ENCODE assay signal across 18 cellular contexts in genomic region chr12:57196439-57196838, GRCh38. TPM values are rescaled to one million over a fixed set of nuclear protein-coding genes. Genes with fewer than 3 reads are reported as not detected.
A peak's percentile ranks its signal among the peaks of the same experiment; 100 is the strongest.
DNase-seq lines count a peak whose midpoint lies in the region; ATAC-seq, FAIRE-seq and TF ChIP-seq lines count a peak whose summit lies in the region.
"Had no signal": no experiment of that assay in that cellular context is flagged by ENCODE, and none has a peak within 500 bp of the region (broad histone marks: within the 10 kb centered on the region; RNA-seq: fewer than 3 reads in every experiment).

No MANE protein-coding gene starts in this region.

- H4K20me1 ChIP-seq in IMR-90 (ENCODE audit: insufficient read depth, low read length), result peaks cover 11% of the 10 kb centered on the region

- peak overlapping the region; percentile 46 for H3K27ac Mint-ChIP-seq in endothelial cell (ENCODE audit: unreplicated experiment)
- H3K27ac Mint-ChIP-seq: CD4-positive, alpha-beta memory T cell had no signal

- in situ Hi-C loops in IMR-90 (cut with MboI; ENCODE audit: low sequenced_read_pairs), result no loop called here

- H3K18ac ChIP-seq in IMR-90 (ENCODE audit: low read depth, low read length), result no peak overlapping the region

- H3K36me3 ChIP-seq in IMR-90 (ENCODE audit: control insufficient read depth, insufficient read depth, low read length) (peaks cover 100% of the 10 kb centered on the region), small intestine (ENCODE audit: control insufficient read depth in 2 of 2, insufficient read depth in 2 of 2, low read length in 2 of 2) (peaks cover 0 to 48% of the 10 kb centered on the region in 2 donors)

- CTCF ChIA-PET in IMR-90 (lab: Yijun Ruan, JAX), result no interaction called here
- CTCF ChIA-PET in RWPE1 (lab: Yijun Ruan, JAX), result interaction anchor here (0.6 kb wide), 1 partner anchor 32 kb away, joined by 3 read pairs; no protein-coding TSS in a partner anchor

- no peak overlapping the region for H3K27ac ChIP-seq in IMR-90 (ENCODE audit: insufficient read depth, low read length)
- peak overlapping the region; percentile 3; the same call in 1 of the 2 replicates for H3K27ac ChIP-seq in RWPE1
- H3K27ac ChIP-seq in small intestine (ENCODE audit: low read depth in 1 of 2, low read length in 1 of 2), result no peak overlapping the region
- H3K27ac ChIP-seq: GM23248 had no signal

- H3K4me3 ChIP-seq in IMR-90 (ENCODE audit: insufficient read depth, low read depth, low read length), result no peak overlapping the region
- no peak overlapping the region for H3K4me3 ChIP-seq in small intestine (ENCODE audit: low read depth in 1 of 2, low read length in 2 of 2)
- H3K4me3 ChIP-seq: GM23248 had no signal

- ATAC-seq in IMR-90 (ENCODE audit: low read depth), result no peak
- ATAC-seq in HG03342 (IDR thresholded peaks at IDR 0.05; ENCODE audit: unreplicated experiment), result no peak
- ATAC-seq: Panc1 had no signal

- H3K27me3 ChIP-seq in IMR-90 (ENCODE audit: control insufficient read depth, insufficient read depth, low read length) (no peaks in the 10 kb centered on the region), small intestine (ENCODE audit: control insufficient read depth in 2 of 2, insufficient read depth in 2 of 2, low read length in 2 of 2) (no peaks in the 10 kb centered on the region)

- TF ChIP-seq RAD21 in IMR-90 (IDR thresholded peaks at IDR 0.05; ENCODE audit: low read length), result no peak

- H3K4me1 ChIP-seq in IMR-90 (ENCODE audit: control insufficient read depth, insufficient read depth, low read length) (no peaks in the 10 kb centered on the region), small intestine (ENCODE audit: control insufficient read depth in 2 of 2, insufficient read depth in 1 of 2, low read depth in 1 of 2, low read length in 1 of 2) (no peaks in the 10 kb centered on the region)

- no peak overlapping the region for H2BK20ac ChIP-seq in IMR-90 (ENCODE audit: low read depth, low read length)

- dilution Hi-C loops in IMR-90 (cut with HindIII; ENCODE audit: low sequenced_read_pairs, unreplicated experiment), result no loop called here

- no peak overlapping the region for H4K5ac ChIP-seq in IMR-90 (ENCODE audit: low read depth, low read length)

- H2AK5ac ChIP-seq in IMR-90 (ENCODE audit: low read depth, low read length), result no peak overlapping the region

- H4K8ac ChIP-seq in IMR-90 (ENCODE audit: low read depth in 2 of 2, low read length in 2 of 2), result no peak overlapping the region

- H4K91ac ChIP-seq in IMR-90 (ENCODE audit: insufficient read depth, low read depth, low read length), result no peak overlapping the region

- H2BK5ac ChIP-seq in IMR-90 (ENCODE audit: low read depth, low read length, poor library complexity, severe bottlenecking), result no peak overlapping the region

- peaks cover 22% of the 10 kb centered on the region for H3K27me3 Mint-ChIP-seq in endothelial cell (ENCODE audit: unreplicated experiment)
- H3K27me3 Mint-ChIP-seq: CD4-positive, alpha-beta memory T cell had no signal

- H3K23ac ChIP-seq in IMR-90 (ENCODE audit: low read depth, low read length), result no peak overlapping the region

- H3K14ac ChIP-seq in IMR-90 (replicated peaks; ENCODE audit: low read depth, low read length), result no peak overlapping the region

- no peak for FAIRE-seq in small intestine (lab: Jason Lieb, UNC)
- FAIRE-seq: G401.6 had no signal

- H2AFZ ChIP-seq in IMR-90 (replicated peaks; ENCODE audit: low read length, poor library complexity), result no peak overlapping the region
- H2AFZ ChIP-seq: GM23248 had no signal

- intact Hi-C loops in IMR-90 (cut with micrococcal nuclease), result no loop called here

- DNase-seq in IMR-90, result no peak
- DNase-seq in RWPE1 (ENCODE audit: low spot score), result no peak
- no peak for DNase-seq in endothelial cell (ENCODE audit: low spot score)
- DNase-seq in small intestine, result peak; percentile 11
- DNase-seq in stimulated activated CD8-positive, alpha-beta memory T cell treated with anti-CD3 and anti-CD28 coated beads, Interleukin-4, amount 100 ng/mL, for 48 hours, result no peak
- DNase-seq in LoVo (ENCODE audit: low spot score), result no peak
- DNase-seq: ACHN; CD4-positive, alpha-beta memory T cell; DMS79 treated with DMSO at 0.1 percent for 48 hours; GM23248; NCI-H1436; NCI-H2029 treated with DMSO at 0.1 percent for 48 hours; NCI-H2227 treated with DMSO at 0.1 percent for 48 hours; Right ventricle myocardium superior had no signal

- 62% methylated on average over 3 of the region's 4 CpGs; no CpG with 5 or more reads in 1 of the 2 experiments for WGBS in IMR-90 (ENCODE audit: extremely low coverage in 2 of 2, insufficient read length in 1 of 2), 2 experiments
- 42 to 66% (median 61%) methylated on average over 4 of the region's 4 CpGs for WGBS in small intestine, 3 donors

- BruUV-seq in IMR-90 (replicated peaks; lab: Mats Ljungman, UMichigan), result no TSS peak

- no peak overlapping the region for H2BK15ac ChIP-seq in IMR-90 (ENCODE audit: low read depth, low read length)

- POLR2A ChIA-PET in IMR-90 (lab: Charles Lee; ENCODE audit: unreplicated experiment), result no interaction called here
- POLR2A ChIA-PET in RWPE1 (lab: Yijun Ruan, JAX; ENCODE audit: low non-redundant PET), result no interaction called here

- H2BK120ac ChIP-seq in IMR-90 (ENCODE audit: low read depth, low read length), result no peak overlapping the region

- no peak overlapping the region for H3K56ac ChIP-seq in IMR-90 (ENCODE audit: extremely low read depth, insufficient read depth, low read length)

- peak overlapping the region; percentile 54 for H3K4me3 Mint-ChIP-seq in endothelial cell (ENCODE audit: unreplicated experiment)
- H3K4me3 Mint-ChIP-seq: CD4-positive, alpha-beta memory T cell had no signal

- peaks cover 3% of the 10 kb centered on the region for H3K4me1 Mint-ChIP-seq in endothelial cell (ENCODE audit: unreplicated experiment)

- no peak for TF ChIP-seq POLR2A in IMR-90 (IDR thresholded peaks at IDR 0.05; ENCODE audit: low read depth, low read length)

- peaks cover 34% of the 10 kb centered on the region for H3K36me3 Mint-ChIP-seq in endothelial cell (ENCODE audit: low read depth, unreplicated experiment)

- peaks cover 12 to 19% of the 10 kb centered on the region in 2 experiments for H3K79me1 ChIP-seq in IMR-90 (ENCODE audit: low read depth in 1 of 2, low read length in 2 of 2)

- H3K9me3 Mint-ChIP-seq in endothelial cell (ENCODE audit: unreplicated experiment), result no peaks in the 10 kb centered on the region
- H3K9me3 Mint-ChIP-seq: CD4-positive, alpha-beta memory T cell had no signal

- H2AK9ac ChIP-seq in IMR-90 (replicated peaks; ENCODE audit: low read depth, low read length, poor library complexity), result no peak overlapping the region

- no peak overlapping the region for H3K4me2 ChIP-seq in IMR-90 (ENCODE audit: low read depth, low read length)

- TF ChIP-seq CTCF in IMR-90 (conservative IDR thresholded peaks at IDR 0.05; ENCODE audit: low read depth, low read length), result no peak
- no peak for TF ChIP-seq CTCF in RWPE1 (conservative IDR thresholded peaks at IDR 0.05; ENCODE audit: low read depth)
- TF ChIP-seq CTCF in endothelial cell (IDR thresholded peaks at IDR 0.05; ENCODE audit: unreplicated experiment), result no peak

- H3K9me1 ChIP-seq in IMR-90 (ENCODE audit: insufficient read depth, low read length), result peaks cover 5% of the 10 kb centered on the region; the same call in 1 of the 2 replicates

- H3K9me3 ChIP-seq in IMR-90 (ENCODE audit: control insufficient read depth, insufficient read depth, low read length) (no peaks in the 10 kb centered on the region), small intestine (ENCODE audit: control insufficient read depth, low read depth) (no peaks in the 10 kb centered on the region)

- no peak overlapping the region for H3K9ac ChIP-seq in IMR-90 (ENCODE audit: low read depth, low read length)
- H3K9ac ChIP-seq: GM23248 had no signal

- H3K4ac ChIP-seq in IMR-90 (ENCODE audit: low read depth, low read length), result no peak overlapping the region

TF ChIP-seq in IMR-90, 13 proteins besides CTCF, POLR2A, EP300 and RAD21:
- 0 out of 2 replicates have a peak, but pooled peaks have one; percentile 5 for TF ChIP-seq MAFK (IDR thresholded peaks at IDR 0.05; ENCODE audit: low read depth, low read length)
- no peak for TF ChIP-seq RFX5 (IDR thresholded peaks at IDR 0.05; ENCODE audit: low read depth, low read length)
TF ChIP-seq in IMR-90: peak in this region for 1.

RNA-seq across cellular contexts. Expression of gene NXPH4, which starts 20.2 kb away (rescaled TPM):
- total RNA-seq in IMR-90 (2012; rRNA removed), result 0.36 and 0.56 TPM in 2 replicates
- 3.3 and 3.8 TPM in 2 replicates for polyA plus RNA-seq in IMR-90 (2012; rRNA removed)
- polyA plus RNA-seq in IMR-90 (2012; cell fraction: cytosol; rRNA removed), result 4.8 and 7.5 TPM in 2 replicates
- polyA plus RNA-seq in IMR-90 (2012; cell fraction: nucleus; rRNA removed; ENCODE audit: low replicate concordance), result 3.3 and 5.8 TPM in 2 replicates
- total RNA-seq in endothelial cell (ENCODE audit: unreplicated experiment), result not detected
- polyA plus RNA-seq in small intestine, result under 1 TPM in 1 of 3 donors, not detected in 2; 0.10 TPM
- total RNA-seq: CD4-positive, alpha-beta memory T cell had no signal
- polyA plus RNA-seq: CD4-positive, alpha-beta memory T cell had no signal

RNA-seq across cellular contexts. Expression of gene SHMT2, which starts 33.1 kb away (rescaled TPM):
- total RNA-seq in IMR-90 (2012; rRNA removed) (225 and 266 TPM in 2 replicates), endothelial cell (ENCODE audit: unreplicated experiment) (63.3 TPM)
- polyA plus RNA-seq in IMR-90 (2012; rRNA removed) (302 and 364 TPM in 2 replicates), small intestine (100 to 1,000 TPM in 1 of 3 donors, 10 to 100 TPM in 2; 22.8 to 150 (median 35.1) TPM)
- polyA plus RNA-seq in IMR-90 (2012; cell fraction: cytosol; rRNA removed), result 201 and 323 TPM in 2 replicates
- 303 and 511 TPM in 2 replicates for polyA plus RNA-seq in IMR-90 (2012; cell fraction: nucleus; rRNA removed; ENCODE audit: low replicate concordance)

RNA-seq across cellular contexts. Expression of gene LRP1-AS, which starts 49.0 kb away (rescaled TPM):
- total RNA-seq in IMR-90 (2012; rRNA removed) (not detected in 2 replicates), endothelial cell (ENCODE audit: unreplicated experiment) (0.46 TPM)
- polyA plus RNA-seq in IMR-90 (2012; rRNA removed) (not detected in 2 replicates), small intestine (under 1 TPM in 1 of 3 donors, not detected in 2; 0.15 TPM)
- polyA plus RNA-seq in IMR-90 (2012; cell fraction: cytosol; rRNA removed), result not detected in 2 replicates
- polyA plus RNA-seq in IMR-90 (2012; cell fraction: nucleus; rRNA removed; ENCODE audit: low replicate concordance), result not detected in 2 replicates
- total RNA-seq: CD4-positive, alpha-beta memory T cell; GM23248; LHCN-M2; Right ventricle myocardium superior had no signal
- polyA plus RNA-seq: CD4-positive, alpha-beta memory T cell had no signal

RNA-seq across cellular contexts. Expression of gene STAC3, which starts 54.5 kb away (rescaled TPM):
- total RNA-seq in IMR-90 (2012; rRNA removed) (under 0.01 and 0.18 TPM in 2 replicates), endothelial cell (ENCODE audit: unreplicated experiment) (3.3 TPM)
- polyA plus RNA-seq in IMR-90 (2012; rRNA removed) (0.67 and 0.80 TPM in 2 replicates), small intestine (1 to 10 TPM; 1.1 to 3.5 (median 3.2) TPM)
- polyA plus RNA-seq in IMR-90 (2012; cell fraction: cytosol; rRNA removed), result 0.13 and 0.66 TPM in 2 replicates
- 2.9 and 4.4 TPM in 2 replicates for polyA plus RNA-seq in IMR-90 (2012; cell fraction: nucleus; rRNA removed; ENCODE audit: low replicate concordance)
